Comparison of ENCODE assay signal across 28 cellular contexts in the genomic region with DNA sequence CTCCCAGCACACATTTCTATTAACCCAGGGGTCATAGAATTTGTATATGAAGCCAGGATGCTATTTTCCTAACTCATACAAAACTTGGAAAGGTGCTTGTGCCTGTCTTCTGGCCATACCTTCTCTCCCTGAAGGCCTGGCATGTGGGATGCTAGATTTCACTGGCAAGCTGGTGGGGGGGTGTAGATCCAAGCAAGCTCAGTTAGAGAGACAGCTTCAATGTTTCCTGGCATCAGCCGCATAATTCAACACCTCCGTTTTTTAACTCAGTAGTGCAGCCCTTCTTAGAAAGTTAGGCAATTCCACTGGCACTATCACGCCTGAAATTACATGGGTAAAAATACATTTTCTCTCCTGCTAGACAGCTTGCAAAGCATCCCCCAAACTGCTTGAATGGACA. TPM values are rescaled to one million over a fixed set of nuclear protein-coding genes. Genes with fewer than 3 reads are reported as not detected.
"Had no signal": no experiment of that assay in that cellular context is flagged by ENCODE, and none has a peak within 500 bp of the region (broad histone marks: within the 10 kb centered on the region; RNA-seq: fewer than 3 reads in every experiment).

No MANE protein-coding gene starts in this region.

- H3K27me3 ChIP-seq: esophagus muscularis mucosa, gastroesophageal sphincter, heart left ventricle, hepatocyte, neutrophil, pancreas, suprapubic skin, thyroid gland, vagina had no signal

- H3K4me1 Mint-ChIP-seq: memory B cell; mesothelial cell of epicardium; naive thymus-derived CD8-positive, alpha-beta T cell; nephron progenitor cell; stimulated activated naive CD8-positive, alpha-beta T cell treated with anti-CD3 and anti-CD28 coated beads, Interleukin-15, amount 100 ng/mL, for 72 hours had no signal

- H3K9me3 Mint-ChIP-seq: memory B cell; naive thymus-derived CD8-positive, alpha-beta T cell; nephron progenitor cell; stimulated activated naive CD8-positive, alpha-beta T cell treated with anti-CD3 and anti-CD28 coated beads, Interleukin-15, amount 100 ng/mL, for 72 hours had no signal

- H3K4me3 Mint-ChIP-seq: memory B cell; mesothelial cell of epicardium; naive thymus-derived CD8-positive, alpha-beta T cell; nephron progenitor cell; stimulated activated naive CD8-positive, alpha-beta T cell treated with anti-CD3 and anti-CD28 coated beads, Interleukin-15, amount 100 ng/mL, for 72 hours had no signal

- DNase-seq: cerebellar nuclear complex; cortex of kidney; effector memory CD4-positive, alpha-beta T cell; foreskin keratinocyte; heart left ventricle; left colon; naive thymus-derived CD8-positive, alpha-beta T cell; nephron progenitor cell; pancreas; stimulated activated CD4-positive, alpha-beta T cell treated with anti-CD3 and anti-CD28 coated beads, Interleukin-12 subunit alpha, Interleukin-12 subunit beta, amount 100 ng/mL, for 4 hours; stimulated activated CD4-positive, alpha-beta T cell treated with anti-CD3 and anti-CD28 coated beads, Interleukin-1b, Interleukin-23, amount 100 ng/mL, for 48 hours; stimulated activated CD4-positive, alpha-beta T cell treated with anti-CD3 and anti-CD28 coated beads, Interleukin-4, amount 100 ng/mL, for 1 hour; stimulated activated CD8-positive, alpha-beta memory T cell treated with anti-CD3 and anti-CD28 coated beads, Interleukin-4, amount 100 ng/mL, for 48 hours; stimulated activated naive CD4-positive, alpha-beta T cell; stimulated activated naive CD8-positive, alpha-beta T cell treated with anti-CD3 and anti-CD28 coated beads, Interleukin-15, amount 100 ng/mL, for 72 hours; thyroid gland; trophoblast cell had no signal

- H3K9me3 ChIP-seq: esophagus muscularis mucosa, gastroesophageal sphincter, neutrophil, pancreas, suprapubic skin, thyroid gland, vagina had no signal

- H3K27ac Mint-ChIP-seq: memory B cell; mesothelial cell of epicardium; naive thymus-derived CD8-positive, alpha-beta T cell; nephron progenitor cell; stimulated activated naive CD8-positive, alpha-beta T cell treated with anti-CD3 and anti-CD28 coated beads, Interleukin-15, amount 100 ng/mL, for 72 hours had no signal

- H3K36me3 Mint-ChIP-seq: memory B cell; mesothelial cell of epicardium; naive thymus-derived CD8-positive, alpha-beta T cell had no signal

- ATAC-seq: foreskin keratinocyte; gastroesophageal sphincter; heart left ventricle; left colon; naive thymus-derived CD8-positive, alpha-beta T cell; pancreas; sciatic nerve; stimulated activated naive CD8-positive, alpha-beta T cell treated with anti-CD3 and anti-CD28 coated beads, Interleukin-15, amount 100 ng/mL, for 72 hours had no signal

- H3K4me1 ChIP-seq: esophagus muscularis mucosa, foreskin keratinocyte, gastroesophageal sphincter, heart left ventricle, pancreas, suprapubic skin, thyroid gland, vagina had no signal

- H3K27ac ChIP-seq: esophagus muscularis mucosa, foreskin keratinocyte, gastroesophageal sphincter, heart left ventricle, hepatocyte, neutrophil, pancreas, suprapubic skin, thyroid gland, vagina had no signal

- H3K4me3 ChIP-seq: esophagus muscularis mucosa, gastroesophageal sphincter, heart left ventricle, hepatocyte, lung, pancreas, smooth muscle cell, suprapubic skin, thyroid gland, vagina had no signal

RNA-seq across cellular contexts. Expression of gene MEGF10, which starts 51.8 kb away (rescaled TPM):
- total RNA-seq: foreskin keratinocyte had no signal
- polyA plus RNA-seq: foreskin keratinocyte; naive thymus-derived CD8-positive, alpha-beta T cell had no signal
